Comparison of ENCODE assay signal across 9 cellular contexts in genomic region chr9:127975376-127976315, GRCh38. TPM values are rescaled to one million over a fixed set of nuclear protein-coding genes. Genes with fewer than 3 reads are reported as not detected.
DNase-seq lines count a peak whose midpoint lies in the region; ATAC-seq, FAIRE-seq and TF ChIP-seq lines count a peak whose summit lies in the region.
"Had no signal": no experiment of that assay in that cellular context is flagged by ENCODE, and none has a peak within 500 bp of the region (broad histone marks: within the 10 kb centered on the region; RNA-seq: fewer than 3 reads in every experiment).

No MANE protein-coding gene starts in this region.

- peak in 1 of 3 donors; percentile 42 for DNase-seq in CD4-positive, CD25-positive, alpha-beta regulatory T cell
- DNase-seq in OCI-LY7 (ENCODE audit: low spot score) (no peak), pancreas (peak in 2 of 6 donors; percentile 24 to 59), mesenteric fat pad (ENCODE audit: low spot score) (no peak), 8988T (no peak)
- no peak for DNase-seq in effector memory CD8-positive, alpha-beta T cell
- DNase-seq: mammary epithelial cell had no signal

- no peak overlapping the region for H2AFZ ChIP-seq in OCI-LY7 (ENCODE audit: low read length)

- no peak for ATAC-seq in CD4-positive, CD25-positive, alpha-beta regulatory T cell (ENCODE audit: low read depth in 2 of 2)
- ATAC-seq in effector memory CD8-positive, alpha-beta T cell (replicated peaks) = no peak
- ATAC-seq in pancreas (no peak), HG02642 (IDR thresholded peaks at IDR 0.05; ENCODE audit: poor library complexity, unreplicated experiment) (no peak), GM21423 (IDR thresholded peaks at IDR 0.05; ENCODE audit: unreplicated experiment) (no peak)

- peaks cover 7 to 59% (median 40%) of the 10 kb centered on the region in 4 donors for H3K4me1 Mint-ChIP-seq in CD4-positive, CD25-positive, alpha-beta regulatory T cell
- H3K4me1 Mint-ChIP-seq in effector memory CD8-positive, alpha-beta T cell (ENCODE audit: low read depth in 2 of 2) = peaks cover 69 to 73% of the 10 kb centered on the region in 2 donors

- peak overlapping the region; percentile 97 for H3K4me3 ChIP-seq in CD4-positive, CD25-positive, alpha-beta regulatory T cell (ENCODE audit: low read depth, low read length)
- peak overlapping the region; percentile 80 for H3K4me3 ChIP-seq in OCI-LY7 (ENCODE audit: low read depth, low read length, poor library complexity, severe bottlenecking)
- H3K4me3 ChIP-seq in pancreas = peak overlapping the region in 2 of 4 donors; percentile 69 to 84

- TF ChIP-seq CTCF in OCI-LY7 (conservative IDR thresholded peaks at IDR 0.05; ENCODE audit: low read length) = no peak
- no peak for TF ChIP-seq CTCF in pancreas (IDR thresholded peaks at IDR 0.05)

- H3K9me2 ChIP-seq in OCI-LY7 (ENCODE audit: insufficient read depth, low read length) = no peaks in the 10 kb centered on the region

- CTCF ChIA-PET in OCI-LY7 (lab: Charles Lee; ENCODE audit: unreplicated experiment) = interaction anchor here (1.6 kb wide), 1 partner anchor 20 kb away, joined by 5 read pairs; no protein-coding TSS in a partner anchor

- no peak for FAIRE-seq in pancreas (lab: Jason Lieb, UNC)

- H3K79me2 ChIP-seq in OCI-LY7 (ENCODE audit: insufficient read depth, low read depth, low read length) = peaks cover 90% of the 10 kb centered on the region

- WGBS in pancreas, 2 donors = 57 to 64% methylated on average over 10 of the region's 10 CpGs

- POLR2A ChIA-PET in OCI-LY7 (lab: Charles Lee) = interaction anchor here (0.5 to 1.2 kb wide), 4 partner anchors 10 to 51 kb away, joined by 3 to 7 read pairs (median 3); no protein-coding TSS in a partner anchor

- H3K27me3 Mint-ChIP-seq in CD4-positive, CD25-positive, alpha-beta regulatory T cell = peaks cover 11% of the 10 kb centered on the region
- no peaks in the 10 kb centered on the region for H3K27me3 Mint-ChIP-seq in effector memory CD8-positive, alpha-beta T cell

- peak overlapping the region; percentile 84 for H3K4me2 ChIP-seq in OCI-LY7 (ENCODE audit: low read length)

- no TSS peak for BruUV-seq in OCI-LY7 (replicated peaks; lab: Mats Ljungman, UMichigan)

- H3K9me3 ChIP-seq in CD4-positive, CD25-positive, alpha-beta regulatory T cell (ENCODE audit: control insufficient read depth in 2 of 2, low read length in 2 of 2) = no peaks in the 10 kb centered on the region
- H3K9me3 ChIP-seq in OCI-LY7 (ENCODE audit: low read length) = no peaks in the 10 kb centered on the region
- no peaks in the 10 kb centered on the region for H3K9me3 ChIP-seq in pancreas

- H3K27ac ChIP-seq in CD4-positive, CD25-positive, alpha-beta regulatory T cell (ENCODE audit: insufficient read depth, low read length, poor library complexity, severe bottlenecking) = peak overlapping the region; percentile 91
- peak overlapping the region; percentile 95 for H3K27ac ChIP-seq in OCI-LY7 (ENCODE audit: low read depth, low read length, poor library complexity, severe bottlenecking)
- H3K27ac ChIP-seq in pancreas = peak overlapping the region; percentile 73 to 82 (median 80)

- peak overlapping the region; percentile 88 to 97 (median 95) for H3K4me3 Mint-ChIP-seq in CD4-positive, CD25-positive, alpha-beta regulatory T cell
- H3K4me3 Mint-ChIP-seq in effector memory CD8-positive, alpha-beta T cell = peak overlapping the region; percentile 95 to 98

- peak overlapping the region; percentile 95 to 99 (median 98) for H3K27ac Mint-ChIP-seq in CD4-positive, CD25-positive, alpha-beta regulatory T cell
- peak overlapping the region; percentile 93 to 99 for H3K27ac Mint-ChIP-seq in effector memory CD8-positive, alpha-beta T cell

- H3K36me3 ChIP-seq in CD4-positive, CD25-positive, alpha-beta regulatory T cell (ENCODE audit: control insufficient read depth, insufficient read depth, low read length) = peaks cover 12% of the 10 kb centered on the region
- peaks cover 56% of the 10 kb centered on the region for H3K36me3 ChIP-seq in OCI-LY7 (ENCODE audit: insufficient read depth, low read length)
- H3K36me3 ChIP-seq in pancreas = no peaks in the 10 kb centered on the region

- no peaks in the 10 kb centered on the region for H3K27me3 ChIP-seq in CD4-positive, CD25-positive, alpha-beta regulatory T cell (ENCODE audit: control insufficient read depth, insufficient read depth, low read length)
- no peaks in the 10 kb centered on the region for H3K27me3 ChIP-seq in pancreas

- H3K36me3 Mint-ChIP-seq in CD4-positive, CD25-positive, alpha-beta regulatory T cell = peaks cover 43% of the 10 kb centered on the region
- H3K36me3 Mint-ChIP-seq in effector memory CD8-positive, alpha-beta T cell (ENCODE audit: insufficient read depth) = peaks cover 59% of the 10 kb centered on the region

- H3K4me1 ChIP-seq in CD4-positive, CD25-positive, alpha-beta regulatory T cell (ENCODE audit: control insufficient read depth, insufficient read depth, low read length, poor library complexity, severe bottlenecking) = peaks cover 76% of the 10 kb centered on the region
- peaks cover 73% of the 10 kb centered on the region for H3K4me1 ChIP-seq in OCI-LY7 (ENCODE audit: insufficient read depth, low read length, poor library complexity, severe bottlenecking)
- H3K4me1 ChIP-seq in pancreas = peaks cover 58 to 67% (median 67%) of the 10 kb centered on the region in 3 donors

- H4K20me1 ChIP-seq in OCI-LY7 (ENCODE audit: insufficient read depth, low read length) = peaks cover 39% of the 10 kb centered on the region; the same call in 1 of the 2 replicates

- no peaks in the 10 kb centered on the region for H3K9me3 Mint-ChIP-seq in CD4-positive, CD25-positive, alpha-beta regulatory T cell
- H3K9me3 Mint-ChIP-seq in effector memory CD8-positive, alpha-beta T cell = no peaks in the 10 kb centered on the region

- intact Hi-C loops in OCI-LY7 (cut with micrococcal nuclease; ENCODE audit: unreplicated experiment) = no loop called here
- intact Hi-C loops in pancreas (cut with DNase I) = no loop called here

RNA-seq across cellular contexts. Expression of gene EEIG1, which starts 5.1 kb away (rescaled TPM):
- total RNA-seq in CD4-positive, CD25-positive, alpha-beta regulatory T cell = 402 TPM
- 100 to 1,000 TPM; 140 to 190 (median 177) TPM for polyA plus RNA-seq in CD4-positive, CD25-positive, alpha-beta regulatory T cell
- total RNA-seq in OCI-LY7 (2014; rRNA removed; shearing (Covaris generic)) = 25.8 and 34.7 TPM in 2 replicates
- 60.1 and 69.1 TPM in 2 replicates for total RNA-seq in OCI-LY7 (2022)
- total RNA-seq in pancreas = 10 to 100 TPM; 47.7 to 85.4 (median 69.1) TPM
- 10 to 100 TPM; 25.4 to 56.5 TPM for polyA plus RNA-seq in pancreas
- total RNA-seq in mesenteric fat pad = 12.8 TPM

RNA-seq across cellular contexts. Expression of gene DPM2, which starts 38.0 kb away (rescaled TPM):
- total RNA-seq in CD4-positive, CD25-positive, alpha-beta regulatory T cell = 35.7 TPM
- polyA plus RNA-seq in CD4-positive, CD25-positive, alpha-beta regulatory T cell = 10 to 100 TPM; 27.5 to 30.6 (median 29.7) TPM
- total RNA-seq in OCI-LY7 (2014; rRNA removed; shearing (Covaris generic)) = 31.6 and 49.7 TPM in 2 replicates
- total RNA-seq in OCI-LY7 (2022) (47.7 and 50.7 TPM in 2 replicates), pancreas (10 to 100 TPM; 19.6 to 34.9 (median 25.5) TPM), mesenteric fat pad (20.9 TPM)
- polyA plus RNA-seq in pancreas = 10 to 100 TPM; 39.0 to 56.8 TPM

RNA-seq across cellular contexts. Expression of gene PIP5KL1, which starts 45.1 kb away (rescaled TPM):
- total RNA-seq in CD4-positive, CD25-positive, alpha-beta regulatory T cell = 3.3 TPM
- 1 to 10 TPM in 1 of 4 donors, under 1 TPM in 2, not detected in 1; 0.22 to 1.1 (median 0.81) TPM for polyA plus RNA-seq in CD4-positive, CD25-positive, alpha-beta regulatory T cell
- total RNA-seq in OCI-LY7 (2014; rRNA removed; shearing (Covaris generic)) = 0.59 and 0.95 TPM in 2 replicates
- total RNA-seq in OCI-LY7 (2022) (4.4 and 4.6 TPM in 2 replicates), pancreas (1 to 10 TPM; 1.0 to 2.2 (median 1.2) TPM), mesenteric fat pad (2.2 TPM)
- 1 to 10 TPM in 1 of 2 donors, under 1 TPM in 1; 0.80 to 2.5 TPM for polyA plus RNA-seq in pancreas

RNA-seq across cellular contexts. Expression of gene ST6GALNAC4, which starts 58.8 kb away (rescaled TPM):
- total RNA-seq in CD4-positive, CD25-positive, alpha-beta regulatory T cell = 31.6 TPM
- 10 to 100 TPM; 23.1 to 23.8 (median 23.7) TPM for polyA plus RNA-seq in CD4-positive, CD25-positive, alpha-beta regulatory T cell
- 112 and 180 TPM in 2 replicates for total RNA-seq in OCI-LY7 (2014; rRNA removed; shearing (Covaris generic))
- 118 and 125 TPM in 2 replicates for total RNA-seq in OCI-LY7 (2022)
- total RNA-seq in pancreas = 10 to 100 TPM; 25.9 to 66.6 (median 41.3) TPM
- 10 to 100 TPM; 22.2 to 27.7 TPM for polyA plus RNA-seq in pancreas
- total RNA-seq in mesenteric fat pad = 40.0 TPM
